In genomic region chr22:20928573-20928967, GRCh38 we compare ENCODE assay signal across 14 cellular contexts. TPM values are rescaled to one million over a fixed set of nuclear protein-coding genes. Genes with fewer than 3 reads are reported as not detected.
DNase-seq lines count a peak whose midpoint lies in the region; ATAC-seq lines count a peak whose summit lies in the region.
"Had no signal": no experiment of that assay in that cellular context is flagged by ENCODE, and none has a peak within 500 bp of the region (broad histone marks: within the 10 kb centered on the region; RNA-seq: fewer than 3 reads in every experiment).

No MANE protein-coding gene starts in this region.

- no peaks in the 10 kb centered on the region for H3K9me3 ChIP-seq in CD8-positive, alpha-beta memory T cell (ENCODE audit: low read length)
- no peaks in the 10 kb centered on the region for H3K9me3 ChIP-seq in T-helper 17 cell (ENCODE audit: control insufficient read depth, low read length, poor library complexity, severe bottlenecking)
- H3K9me3 ChIP-seq: BLaER1 treated with 17β-estradiol and CSF1 and Interleukin-3, amounts not matched to agents 10 nM and 100 nM; Caco-2 had no signal

- POLR2A ChIA-PET in CD8-positive, alpha-beta memory T cell (lab: Charles Lee), result no interaction called here

- H3K27ac ChIP-seq in CD8-positive, alpha-beta memory T cell (ENCODE audit: low read depth, low read length), result no peak overlapping the region
- H3K27ac ChIP-seq: BLaER1 treated with 17β-estradiol and CSF1 and Interleukin-3, amounts not matched to agents 10 nM and 100 nM; GM23248 had no signal

- ATAC-seq in T-helper 17 cell, result no peak
- no peak for ATAC-seq in effector memory CD8-positive, alpha-beta T cell (replicated peaks)
- no peak for ATAC-seq in HG02884 (IDR thresholded peaks at IDR 0.05; ENCODE audit: unreplicated experiment)
- no peak for ATAC-seq in HG03442 (IDR thresholded peaks at IDR 0.05; ENCODE audit: unreplicated experiment)
- ATAC-seq: HepG2 had no signal

- H3K27me3 ChIP-seq in CD8-positive, alpha-beta memory T cell (ENCODE audit: insufficient read depth, low read length, poor library complexity, severe bottlenecking), result no peaks in the 10 kb centered on the region
- H3K27me3 ChIP-seq: BLaER1 treated with 17β-estradiol and CSF1 and Interleukin-3, amounts not matched to agents 10 nM and 100 nM had no signal

- peaks cover 33% of the 10 kb centered on the region for H3K36me3 ChIP-seq in CD8-positive, alpha-beta memory T cell (ENCODE audit: insufficient read depth, low read length)

- H3K4me1 Mint-ChIP-seq in CD8-positive, alpha-beta memory T cell, result peaks cover 49 to 77% (median 68%) of the 10 kb centered on the region in 3 donors
- H3K4me1 Mint-ChIP-seq in T-helper 17 cell, result peaks cover 42% of the 10 kb centered on the region
- H3K4me1 Mint-ChIP-seq in effector memory CD8-positive, alpha-beta T cell (ENCODE audit: low read depth in 2 of 2), result peaks cover 45 to 65% of the 10 kb centered on the region in 2 donors

- no peak overlapping the region for H3K4me3 ChIP-seq in CD8-positive, alpha-beta memory T cell (ENCODE audit: low read length)
- H3K4me3 ChIP-seq: BLaER1 treated with 17β-estradiol and CSF1 and Interleukin-3, amounts not matched to agents 10 nM and 100 nM; GM23248 had no signal

- H3K36me3 Mint-ChIP-seq in CD8-positive, alpha-beta memory T cell, result peaks cover 0 to 39% (median 2%) of the 10 kb centered on the region in 3 donors
- H3K36me3 Mint-ChIP-seq in T-helper 17 cell (ENCODE audit: low read depth), result peaks cover 6% of the 10 kb centered on the region
- H3K36me3 Mint-ChIP-seq in effector memory CD8-positive, alpha-beta T cell (ENCODE audit: insufficient read depth), result peaks cover 29% of the 10 kb centered on the region

- peaks cover 0 to 2% of the 10 kb centered on the region in 2 donors for H3K27me3 Mint-ChIP-seq in CD8-positive, alpha-beta memory T cell
- no peaks in the 10 kb centered on the region for H3K27me3 Mint-ChIP-seq in T-helper 17 cell
- no peaks in the 10 kb centered on the region for H3K27me3 Mint-ChIP-seq in effector memory CD8-positive, alpha-beta T cell
- H3K27me3 Mint-ChIP-seq: B cell; CD4-positive, CD25-positive, alpha-beta regulatory T cell had no signal

- no peak for DNase-seq in CD8-positive, alpha-beta memory T cell
- DNase-seq in T-helper 17 cell (no peak), NCI-H2107 treated with DMSO at 0.1 percent for 48 hours (lab: John Stamatoyannopoulos, UW; ENCODE audit: unreplicated experiment) (no peak)
- no peak for DNase-seq in effector memory CD8-positive, alpha-beta T cell
- DNase-seq: CD4-positive, CD25-positive, alpha-beta regulatory T cell; GM23248; HCEC 1CT had no signal

- H3K4me1 ChIP-seq in CD8-positive, alpha-beta memory T cell (ENCODE audit: insufficient read depth, low read length), result peaks cover 56% of the 10 kb centered on the region
- H3K4me1 ChIP-seq: Caco-2 had no signal

- CTCF ChIA-PET in CD8-positive, alpha-beta memory T cell (lab: Charles Lee), result interaction anchor here (0.6 kb wide), 1 partner anchor 105 kb away, joined by 3 read pairs; no protein-coding TSS in a partner anchor

- H3K27ac Mint-ChIP-seq in CD8-positive, alpha-beta memory T cell, result peak overlapping the region in 5 of 8 donors; percentile 11 to 78 (median 35)
- H3K27ac Mint-ChIP-seq in T-helper 17 cell, result peak overlapping the region; percentile 69
- peak overlapping the region; percentile 18 to 22 for H3K27ac Mint-ChIP-seq in effector memory CD8-positive, alpha-beta T cell
- H3K27ac Mint-ChIP-seq: B cell had no signal

- no peaks in the 10 kb centered on the region for H3K9me3 Mint-ChIP-seq in CD8-positive, alpha-beta memory T cell
- no peaks in the 10 kb centered on the region for H3K9me3 Mint-ChIP-seq in effector memory CD8-positive, alpha-beta T cell
- H3K9me3 Mint-ChIP-seq: CD4-positive, CD25-positive, alpha-beta regulatory T cell had no signal

- H3K4me3 Mint-ChIP-seq in CD8-positive, alpha-beta memory T cell, result peak overlapping the region in 2 of 7 donors; percentile 6 to 23
- no peak overlapping the region for H3K4me3 Mint-ChIP-seq in T-helper 17 cell
- H3K4me3 Mint-ChIP-seq in effector memory CD8-positive, alpha-beta T cell, result peak overlapping the region in 1 of 2 donors; percentile 49
- H3K4me3 Mint-ChIP-seq: B cell had no signal

RNA-seq across cellular contexts. Expression of gene CRKL, which starts 11.4 kb away (rescaled TPM):
- total RNA-seq in CD8-positive, alpha-beta memory T cell, result 10 to 100 TPM; 94.0 to 98.1 TPM
- 54.5 TPM for polyA plus RNA-seq in CD8-positive, alpha-beta memory T cell
- total RNA-seq in T-helper 17 cell, result 10 to 100 TPM; 40.0 to 57.0 TPM

RNA-seq across cellular contexts. Expression of gene AIFM3, which starts 38.5 kb away (rescaled TPM):
- total RNA-seq in CD8-positive, alpha-beta memory T cell, result under 1 TPM; 0.16 to 0.33 TPM
- not detected for polyA plus RNA-seq in CD8-positive, alpha-beta memory T cell
- 1 to 10 TPM in 1 of 2 donors, under 1 TPM in 1; 0.34 to 1.2 TPM for total RNA-seq in T-helper 17 cell
- total RNA-seq: H4 had no signal
- polyA plus RNA-seq: CD4-positive, CD25-positive, alpha-beta regulatory T cell; GM23248 had no signal

RNA-seq across cellular contexts. Expression of gene LZTR1, which starts 53.5 kb away (rescaled TPM):
- 10 to 100 TPM; 75.0 to 78.7 TPM for total RNA-seq in CD8-positive, alpha-beta memory T cell
- polyA plus RNA-seq in CD8-positive, alpha-beta memory T cell, result 17.1 TPM
- total RNA-seq in T-helper 17 cell, result 10 to 100 TPM; 49.4 to 59.3 TPM
